Comparison of ENCODE assay signal across 7 cellular contexts in the genomic region with DNA sequence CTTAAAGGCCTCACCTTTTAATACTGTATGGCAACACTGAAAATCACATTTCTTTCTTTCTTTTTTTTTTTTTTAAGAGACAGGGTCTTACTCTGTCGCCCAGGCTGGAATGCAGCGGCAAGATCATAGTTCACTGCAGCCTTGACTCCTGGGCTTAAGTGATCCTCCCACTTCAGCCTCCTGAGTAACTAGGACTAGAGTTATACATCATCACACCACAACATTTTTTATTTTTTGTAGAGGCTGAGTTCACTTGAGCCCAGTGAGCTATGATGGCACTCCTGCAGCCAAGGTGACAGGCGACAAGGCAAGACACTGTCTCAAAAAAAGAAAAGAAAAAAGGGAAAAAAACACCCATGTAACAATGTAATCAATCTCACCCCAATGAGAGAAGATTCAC.
"Had no signal": no experiment of that assay in that cellular context is flagged by ENCODE, and none has a peak within 500 bp of the region (broad histone marks: within the 10 kb centered on the region; RNA-seq: fewer than 3 reads in every experiment).

No MANE protein-coding gene starts in this region.

- H3K4me1 Mint-ChIP-seq: GM23338, H9 had no signal

- H3K9me3 Mint-ChIP-seq: GM23338, H9, IgD-negative memory B cell had no signal

- H3K27ac Mint-ChIP-seq: GM23338, IgD-negative memory B cell had no signal

- H3K4me2 ChIP-seq: GM23338 had no signal

- FAIRE-seq: H1, H54, HTR-8/SVneo had no signal

- H3K27me3 Mint-ChIP-seq: IgD-negative memory B cell had no signal

- H2AFZ ChIP-seq: GM23338 had no signal

- H3K4me3 Mint-ChIP-seq: GM23338, H9, IgD-negative memory B cell had no signal

- DNase-seq: H9, HCEC 1CT had no signal

- ATAC-seq: GM23338 had no signal

- H3K4me3 ChIP-seq: GM23338 had no signal
